8 cellular contexts compared by ENCODE assay signal in genomic region chr16:56450275-56450889, GRCh38. TPM values are rescaled to one million over a fixed set of nuclear protein-coding genes. Genes with fewer than 3 reads are reported as not detected.
DNase-seq lines count a peak whose midpoint lies in the region; ATAC-seq and TF ChIP-seq lines count a peak whose summit lies in the region.

No MANE protein-coding gene starts in this region.

- peak; percentile 13 for DNase-seq in Caki2 (ENCODE audit: low read depth)
- DNase-seq in Jurkat, Clone E6-1 (ENCODE audit: low read depth, low spot score), result no peak
- DNase-seq in breast epithelium (ENCODE audit: low spot score in 2 of 2), result no peak
- DNase-seq in glomerular visceral epithelial cell (ENCODE audit: extremely low spot score), result no peak
- DNase-seq in medulla oblongata (ENCODE audit: extremely low spot score), result no peak
- no peak for DNase-seq in NCI-H446 treated with DMSO at 0.1 percent for 48 hours (lab: John Stamatoyannopoulos, UW)

- peak overlapping the region; percentile 76 for H3K4me3 ChIP-seq in Jurkat, Clone E6-1 (ENCODE audit: low read length)
- H3K4me3 ChIP-seq in breast epithelium (peak overlapping the region; percentile 69 to 98 (median 97)), mesodermal cell (ENCODE audit: extremely low read depth, insufficient read depth, low read length, poor library complexity, severe bottlenecking) (peak overlapping the region; percentile 98)

- H3K9me3 ChIP-seq in breast epithelium, result no peaks in the 10 kb centered on the region
- H3K9me3 ChIP-seq in mesodermal cell (ENCODE audit: control insufficient read depth, low read length), result no peaks in the 10 kb centered on the region

- no peak for TF ChIP-seq POLR2A in breast epithelium (IDR thresholded peaks at IDR 0.05)

- no peak for TF ChIP-seq CTCF in breast epithelium (IDR thresholded peaks at IDR 0.05)

- peak overlapping the region in 1 of 2 donors; percentile 76 for H3K27ac ChIP-seq in breast epithelium
- peak overlapping the region; percentile 82 for H3K27ac ChIP-seq in mesodermal cell (ENCODE audit: low read depth, low read length, severe bottlenecking)

- intact Hi-C loops in breast epithelium (cut with DNase I; ENCODE audit: low total_unique reads), result no loop called here

- 0 to 13% methylated on average over 3 to 5 of the region's 13 CpGs for WGBS in mesodermal cell (ENCODE audit: insufficient coverage in 2 of 2), 2 experiments

- in situ Hi-C loops in Caki2 (cut with HindIII; ENCODE audit: low pct_unique_long_range_greater_than_20kb, low sequenced_read_pairs), result no loop called here

- H3K27me3 ChIP-seq in breast epithelium, result no peaks in the 10 kb centered on the region

- ATAC-seq in HG03025 (IDR thresholded peaks at IDR 0.05; ENCODE audit: low FRiP score, unreplicated experiment), result no peak

- no peaks in the 10 kb centered on the region for H3K36me3 ChIP-seq in breast epithelium
- peaks cover 45% of the 10 kb centered on the region for H3K36me3 ChIP-seq in mesodermal cell (ENCODE audit: control insufficient read depth, insufficient read depth, low read length)

- H3K4me1 ChIP-seq in breast epithelium (peaks cover 6 to 19% of the 10 kb centered on the region in 2 donors), mesodermal cell (ENCODE audit: control insufficient read depth, insufficient read depth, low read length, poor library complexity, severe bottlenecking) (peaks cover 25% of the 10 kb centered on the region)

RNA-seq across cellular contexts. Expression of gene NUDT21, which starts 0.8 kb away (rescaled TPM):
- total RNA-seq in Caki2 (2014; rRNA removed; shearing (Covaris generic); ENCODE audit: low replicate concordance), result 68.5 and 95.5 TPM in 2 replicates
- 179 TPM for polyA plus RNA-seq in Jurkat, Clone E6-1 (2012; ENCODE audit: insufficient read depth, insufficient read length)
- total RNA-seq in breast epithelium, result 10 to 100 TPM; 53.9 to 65.3 (median 54.1) TPM
- 131 TPM for polyA plus RNA-seq in mesodermal cell (2013, experiment 1 of 2)
- 119 TPM for polyA plus RNA-seq in mesodermal cell (2013, experiment 2 of 2)

RNA-seq across cellular contexts. Expression of gene OGFOD1, which starts 1.0 kb away (rescaled TPM):
- 38.4 and 58.4 TPM in 2 replicates for total RNA-seq in Caki2 (2014; rRNA removed; shearing (Covaris generic); ENCODE audit: low replicate concordance)
- polyA plus RNA-seq in Jurkat, Clone E6-1 (2012; ENCODE audit: insufficient read depth, insufficient read length), result 55.4 TPM
- 10 to 100 TPM; 21.4 to 36.3 (median 25.2) TPM for total RNA-seq in breast epithelium
- 54.7 TPM for polyA plus RNA-seq in mesodermal cell (2013, experiment 1 of 2)
- polyA plus RNA-seq in mesodermal cell (2013, experiment 2 of 2), result 45.4 TPM

RNA-seq across cellular contexts. Expression of gene AMFR, which starts 25.0 kb away (rescaled TPM):
- 109 TPM in 2 replicates for total RNA-seq in Caki2 (2014; rRNA removed; shearing (Covaris generic); ENCODE audit: low replicate concordance)
- polyA plus RNA-seq in Jurkat, Clone E6-1 (2012; ENCODE audit: insufficient read depth, insufficient read length), result 50.4 TPM
- total RNA-seq in breast epithelium, result 100 to 1,000 TPM; 156 to 205 (median 188) TPM
- 52.5 TPM for polyA plus RNA-seq in mesodermal cell (2013, experiment 1 of 2)
- polyA plus RNA-seq in mesodermal cell (2013, experiment 2 of 2), result 46.6 TPM
